ENCODE assay signal across 29 cellular contexts in genomic region chr5:178264044-178264443, GRCh38.
"Had no signal": no experiment of that assay in that cellular context is flagged by ENCODE, and none has a peak within 500 bp of the region (broad histone marks: within the 10 kb centered on the region; RNA-seq: fewer than 3 reads in every experiment).

No MANE protein-coding gene starts in this region.

- DNase-seq: stimulated activated CD4-positive, alpha-beta T cell treated with anti-CD3 and anti-CD28 coated beads, Interleukin-2, amount 100 ng/mL, for 48 hours; stimulated activated CD4-positive, alpha-beta T cell treated with anti-CD3 and anti-CD28 coated beads, Interleukin-4, amount 100 ng/mL, for 1 hour; stimulated activated CD4-positive, alpha-beta T cell treated with anti-CD3 and anti-CD28 coated beads, Interleukin-4, amount 100 ng/mL, for 24 hours; stimulated activated CD4-positive, alpha-beta T cell treated with anti-CD3 and anti-CD28 coated beads, Interleukin-4, amount 100 ng/mL, for 4 hours; stimulated activated CD8-positive, alpha-beta memory T cell treated with anti-CD3 and anti-CD28 coated beads, Interleukin-4, amount 100 ng/mL, for 48 hours; stimulated activated naive B cell treated with anti-CD40 and anti-IgM and Interleukin-4, amounts not matched to agents 10 μg/mL and 1 μg/mL and 100 μg/mL, for 72 hours; stimulated activated naive CD4-positive, alpha-beta T cell; stimulated activated naive CD4-positive, alpha-beta T cell treated with Interleukin-2 at 50 U/mL for 16 hours; stimulated activated naive CD8-positive, alpha-beta T cell treated with anti-CD3 and anti-CD28 coated beads, Interleukin-15, amount 100 ng/mL, for 72 hours; stimulated activated naive CD8-positive, alpha-beta T cell treated with anti-CD3 and anti-CD28 coated beads, Interleukin-15, Interleukin-2, amounts not matched to agents 100 U/mL and 50 U/mL, for 24 hours; stomach; substantia nigra; testis; thyroid gland; tibial artery; transverse colon; trophoblast cell; upper lobe of left lung; upper lobe of right lung; uterus had no signal

- H3K27ac ChIP-seq: stomach, suprapubic skin, testis, thoracic aorta, thyroid gland, tibial artery, tibial nerve, transverse colon, upper lobe of left lung, upper lobe of right lung, uterus, vagina had no signal

- H3K4me3 Mint-ChIP-seq: stimulated activated effector memory CD8-positive, alpha-beta T cell treated with anti-CD3 and anti-CD28 coated beads, Interleukin-12 subunit alpha, Interleukin-12 subunit beta, amount 100 ng/mL, for 72 hours; stimulated activated memory B cell treated with anti-CD40 and anti-IgM and Interleukin-4, amounts not matched to agents 10 μg/mL and 1 μg/mL and 100 μg/mL, for 72 hours; stimulated activated naive B cell treated with anti-CD40 and anti-IgM and Interleukin-4, amounts not matched to agents 10 μg/mL and 1 μg/mL and 100 μg/mL, for 72 hours; stimulated activated naive CD8-positive, alpha-beta T cell treated with anti-CD3 and anti-CD28 coated beads, Interleukin-15, amount 100 ng/mL, for 72 hours; stimulated activated naive CD8-positive, alpha-beta T cell treated with anti-CD3 and anti-CD28 coated beads, Interleukin-15, Interleukin-2, amounts not matched to agents 100 ng/mL and 50 ng/mL, for 24 hours; type B pancreatic cell had no signal

- H3K4me1 ChIP-seq: stomach, suprapubic skin, testis, thyroid gland, tibial artery, tibial nerve, transverse colon, upper lobe of left lung, upper lobe of right lung, uterus, vagina had no signal

- H3K9me3 ChIP-seq: stomach, suprapubic skin, testis, thoracic aorta, thyroid gland, tibial artery, transverse colon, upper lobe of left lung, upper lobe of right lung, uterus, vagina had no signal

- H3K4me1 Mint-ChIP-seq: stimulated activated memory B cell treated with anti-CD40 and anti-IgM and Interleukin-4, amounts not matched to agents 10 μg/mL and 1 μg/mL and 100 μg/mL, for 72 hours; stimulated activated naive B cell treated with anti-CD40 and anti-IgM and Interleukin-4, amounts not matched to agents 10 μg/mL and 1 μg/mL and 100 μg/mL, for 72 hours had no signal

- H3K27me3 Mint-ChIP-seq: stimulated activated memory B cell treated with anti-CD40 and anti-IgM and Interleukin-4, amounts not matched to agents 10 μg/mL and 1 μg/mL and 100 μg/mL, for 72 hours; stimulated activated naive CD8-positive, alpha-beta T cell treated with anti-CD3 and anti-CD28 coated beads, Interleukin-15, amount 100 ng/mL, for 72 hours; stimulated activated naive CD8-positive, alpha-beta T cell treated with anti-CD3 and anti-CD28 coated beads, Interleukin-15, Interleukin-2, amounts not matched to agents 100 ng/mL and 50 ng/mL, for 24 hours; type B pancreatic cell had no signal

- H3K27ac Mint-ChIP-seq: stimulated activated effector memory CD8-positive, alpha-beta T cell treated with anti-CD3 and anti-CD28 coated beads, Interleukin-12 subunit alpha, Interleukin-12 subunit beta, amount 100 ng/mL, for 72 hours; stimulated activated memory B cell treated with anti-CD40 and anti-IgM and Interleukin-4, amounts not matched to agents 10 μg/mL and 1 μg/mL and 100 μg/mL, for 72 hours; stimulated activated naive B cell treated with anti-CD40 and anti-IgM and Interleukin-4, amounts not matched to agents 10 μg/mL and 1 μg/mL and 100 μg/mL, for 72 hours; stimulated activated naive CD8-positive, alpha-beta T cell treated with anti-CD3 and anti-CD28 coated beads, Interleukin-15, amount 100 ng/mL, for 72 hours; stimulated activated naive CD8-positive, alpha-beta T cell treated with anti-CD3 and anti-CD28 coated beads, Interleukin-15, Interleukin-2, amounts not matched to agents 100 ng/mL and 50 ng/mL, for 24 hours; type B pancreatic cell had no signal

- ATAC-seq: stimulated activated effector memory CD8-positive, alpha-beta T cell treated with anti-CD3 and anti-CD28 coated beads, Interleukin-12 subunit alpha, Interleukin-12 subunit beta, amount 100 ng/mL, for 72 hours; stimulated activated memory B cell treated with anti-CD40 and anti-IgM and Interleukin-4, amounts not matched to agents 10 μg/mL and 1 μg/mL and 100 μg/mL, for 72 hours; stimulated activated naive B cell treated with anti-CD40 and anti-IgM and Interleukin-4, amounts not matched to agents 10 μg/mL and 1 μg/mL and 100 μg/mL, for 72 hours; stimulated activated naive CD8-positive, alpha-beta T cell treated with anti-CD3 and anti-CD28 coated beads, Interleukin-15, amount 100 ng/mL, for 72 hours; stimulated activated naive CD8-positive, alpha-beta T cell treated with anti-CD3 and anti-CD28 coated beads, Interleukin-15, Interleukin-2, amounts not matched to agents 100 U/mL and 50 U/mL, for 24 hours; upper lobe of right lung had no signal

- H3K4me3 ChIP-seq: stomach, suprapubic skin, testis, thoracic aorta, thyroid gland, tibial artery, tibial nerve, transverse colon, upper lobe of left lung, upper lobe of right lung, uterus, vagina had no signal

- H3K27me3 ChIP-seq: stomach, suprapubic skin, testis, thyroid gland, tibial artery, tibial nerve, transverse colon, upper lobe of left lung, upper lobe of right lung, uterus, vagina had no signal

- FAIRE-seq: urothelium cell line had no signal

- H3K36me3 Mint-ChIP-seq: stimulated activated effector memory CD8-positive, alpha-beta T cell treated with anti-CD3 and anti-CD28 coated beads, Interleukin-12 subunit alpha, Interleukin-12 subunit beta, amount 100 ng/mL, for 72 hours; stimulated activated memory B cell treated with anti-CD40 and anti-IgM and Interleukin-4, amounts not matched to agents 10 μg/mL and 1 μg/mL and 100 μg/mL, for 72 hours; stimulated activated naive B cell treated with anti-CD40 and anti-IgM and Interleukin-4, amounts not matched to agents 10 μg/mL and 1 μg/mL and 100 μg/mL, for 72 hours; type B pancreatic cell had no signal

- H3K36me3 ChIP-seq: stomach, suprapubic skin, thoracic aorta, thyroid gland, tibial artery, tibial nerve, transverse colon, upper lobe of left lung, upper lobe of right lung, uterus, vagina had no signal

- H3K9me3 Mint-ChIP-seq: stimulated activated effector memory CD8-positive, alpha-beta T cell treated with anti-CD3 and anti-CD28 coated beads, Interleukin-12 subunit alpha, Interleukin-12 subunit beta, amount 100 ng/mL, for 72 hours had no signal
